In the genomic region with DNA sequence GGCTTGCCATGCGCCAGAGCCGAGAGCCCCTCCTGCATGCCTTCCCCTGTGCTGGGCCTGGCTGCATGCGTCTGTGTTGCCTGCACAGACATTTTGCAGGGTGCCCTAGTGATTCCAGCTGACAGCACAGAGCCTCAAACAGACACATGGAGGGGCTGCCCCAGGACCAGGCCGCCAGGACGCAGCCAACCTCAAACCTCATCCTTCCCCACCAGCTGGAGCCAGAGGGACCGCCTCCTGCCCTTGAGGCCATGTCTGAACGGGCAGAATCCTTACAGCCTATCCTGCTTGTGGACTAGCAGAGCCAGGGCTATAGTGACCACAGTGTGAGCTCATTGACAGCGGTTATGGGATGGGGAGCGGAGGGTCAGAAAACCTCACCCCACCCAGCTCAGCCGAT, we compare ENCODE assay signal across 2 cellular contexts.
TF ChIP-seq lines count a peak whose summit lies in the region.

No MANE protein-coding gene starts in this region.

TF ChIP-seq in SK-N-SH, 30 proteins besides CTCF, POLR2A, EP300 and RAD21 (continued from another document):
- TF ChIP-seq FOSL2 (IDR thresholded peaks at IDR 0.05; ENCODE audit: borderline replicate concordance, low read depth) (no peak), TCF12 (IDR thresholded peaks at IDR 0.05) (no peak), MXI1 (IDR thresholded peaks at IDR 0.05; ENCODE audit: low read depth, low read length) (no peak), SMC3 (IDR thresholded peaks at IDR 0.05; ENCODE audit: low read depth, low read length) (no peak), MEF2A (IDR thresholded peaks at IDR 0.05; ENCODE audit: borderline replicate concordance, low read depth) (no peak), CHD2 (IDR thresholded peaks at IDR 0.05; ENCODE audit: low read length, partially characterized antibody) (no peak), RCOR1 (IDR thresholded peaks at IDR 0.05; ENCODE audit: low read length) (no peak), TAF1 (IDR thresholded peaks at IDR 0.05; ENCODE audit: borderline replicate concordance, low read depth, low read length) (no peak)
- TF ChIP-seq, protein P1, sequence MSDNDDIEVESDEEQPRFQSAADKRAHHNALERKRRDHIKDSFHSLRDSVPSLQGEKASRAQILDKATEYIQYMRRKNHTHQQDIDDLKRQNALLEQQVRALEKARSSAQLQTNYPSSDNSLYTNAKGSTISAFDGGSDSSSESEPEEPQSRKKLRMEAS (IDR thresholded peaks at IDR 0.05; ENCODE audit: low read depth): no peak
- TF ChIP-seq, protein P2, sequence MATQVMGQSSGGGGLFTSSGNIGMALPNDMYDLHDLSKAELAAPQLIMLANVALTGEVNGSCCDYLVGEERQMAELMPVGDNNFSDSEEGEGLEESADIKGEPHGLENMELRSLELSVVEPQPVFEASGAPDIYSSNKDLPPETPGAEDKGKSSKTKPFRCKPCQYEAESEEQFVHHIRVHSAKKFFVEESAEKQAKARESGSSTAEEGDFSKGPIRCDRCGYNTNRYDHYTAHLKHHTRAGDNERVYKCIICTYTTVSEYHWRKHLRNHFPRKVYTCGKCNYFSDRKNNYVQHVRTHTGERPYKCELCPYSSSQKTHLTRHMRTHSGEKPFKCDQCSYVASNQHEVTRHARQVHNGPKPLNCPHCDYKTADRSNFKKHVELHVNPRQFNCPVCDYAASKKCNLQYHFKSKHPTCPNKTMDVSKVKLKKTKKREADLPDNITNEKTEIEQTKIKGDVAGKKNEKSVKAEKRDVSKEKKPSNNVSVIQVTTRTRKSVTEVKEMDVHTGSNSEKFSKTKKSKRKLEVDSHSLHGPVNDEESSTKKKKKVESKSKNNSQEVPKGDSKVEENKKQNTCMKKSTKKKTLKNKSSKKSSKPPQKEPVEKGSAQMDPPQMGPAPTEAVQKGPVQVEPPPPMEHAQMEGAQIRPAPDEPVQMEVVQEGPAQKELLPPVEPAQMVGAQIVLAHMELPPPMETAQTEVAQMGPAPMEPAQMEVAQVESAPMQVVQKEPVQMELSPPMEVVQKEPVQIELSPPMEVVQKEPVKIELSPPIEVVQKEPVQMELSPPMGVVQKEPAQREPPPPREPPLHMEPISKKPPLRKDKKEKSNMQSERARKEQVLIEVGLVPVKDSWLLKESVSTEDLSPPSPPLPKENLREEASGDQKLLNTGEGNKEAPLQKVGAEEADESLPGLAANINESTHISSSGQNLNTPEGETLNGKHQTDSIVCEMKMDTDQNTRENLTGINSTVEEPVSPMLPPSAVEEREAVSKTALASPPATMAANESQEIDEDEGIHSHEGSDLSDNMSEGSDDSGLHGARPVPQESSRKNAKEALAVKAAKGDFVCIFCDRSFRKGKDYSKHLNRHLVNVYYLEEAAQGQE (IDR thresholded peaks at IDR 0.05; ENCODE audit: low read depth, low read length): no peak
- TF ChIP-seq, protein P3, sequence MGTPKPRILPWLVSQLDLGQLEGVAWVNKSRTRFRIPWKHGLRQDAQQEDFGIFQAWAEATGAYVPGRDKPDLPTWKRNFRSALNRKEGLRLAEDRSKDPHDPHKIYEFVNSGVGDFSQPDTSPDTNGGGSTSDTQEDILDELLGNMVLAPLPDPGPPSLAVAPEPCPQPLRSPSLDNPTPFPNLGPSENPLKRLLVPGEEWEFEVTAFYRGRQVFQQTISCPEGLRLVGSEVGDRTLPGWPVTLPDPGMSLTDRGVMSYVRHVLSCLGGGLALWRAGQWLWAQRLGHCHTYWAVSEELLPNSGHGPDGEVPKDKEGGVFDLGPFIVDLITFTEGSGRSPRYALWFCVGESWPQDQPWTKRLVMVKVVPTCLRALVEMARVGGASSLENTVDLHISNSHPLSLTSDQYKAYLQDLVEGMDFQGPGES (IDR thresholded peaks at IDR 0.05; ENCODE audit: low read depth, low read length): no peak
TF ChIP-seq in SK-N-SH: peak in this region for 0.

TF ChIP-seq in SK-N-SH treated with all-trans-retinoic acid at 6 μM for 48 hours, 23 proteins besides CTCF, POLR2A, EP300 and RAD21 (continued from another document):
- TF ChIP-seq ZNF565 (CRISPR knock-in tag; conservative IDR thresholded peaks at IDR 0.05; ENCODE audit: low read depth): no peak
- TF ChIP-seq SNAI2 (CRISPR knock-in tag; IDR thresholded peaks at IDR 0.05): no peak
- no peak for TF ChIP-seq ZC3H10 (CRISPR knock-in tag; IDR thresholded peaks at IDR 0.05)
- no peak for TF ChIP-seq GLIS3 (CRISPR knock-in tag; IDR thresholded peaks at IDR 0.05)
- TF ChIP-seq ESRRG (CRISPR knock-in tag; IDR thresholded peaks at IDR 0.05): no peak
- TF ChIP-seq, protein P4, sequence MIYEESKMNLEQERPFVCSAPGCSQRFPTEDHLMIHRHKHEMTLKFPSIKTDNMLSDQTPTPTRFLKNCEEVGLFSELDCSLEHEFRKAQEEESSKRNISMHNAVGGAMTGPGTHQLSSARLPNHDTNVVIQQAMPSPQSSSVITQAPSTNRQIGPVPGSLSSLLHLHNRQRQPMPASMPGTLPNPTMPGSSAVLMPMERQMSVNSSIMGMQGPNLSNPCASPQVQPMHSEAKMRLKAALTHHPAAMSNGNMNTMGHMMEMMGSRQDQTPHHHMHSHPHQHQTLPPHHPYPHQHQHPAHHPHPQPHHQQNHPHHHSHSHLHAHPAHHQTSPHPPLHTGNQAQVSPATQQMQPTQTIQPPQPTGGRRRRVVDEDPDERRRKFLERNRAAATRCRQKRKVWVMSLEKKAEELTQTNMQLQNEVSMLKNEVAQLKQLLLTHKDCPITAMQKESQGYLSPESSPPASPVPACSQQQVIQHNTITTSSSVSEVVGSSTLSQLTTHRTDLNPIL (CRISPR knock-in tag; IDR thresholded peaks at IDR 0.05; ENCODE audit: low read depth): no peak
- TF ChIP-seq CSDC2 (CRISPR knock-in tag; IDR thresholded peaks at IDR 0.05): no peak
- TF ChIP-seq OSR1 (CRISPR knock-in tag; IDR thresholded peaks at IDR 0.05): no peak
